In the genomic region with DNA sequence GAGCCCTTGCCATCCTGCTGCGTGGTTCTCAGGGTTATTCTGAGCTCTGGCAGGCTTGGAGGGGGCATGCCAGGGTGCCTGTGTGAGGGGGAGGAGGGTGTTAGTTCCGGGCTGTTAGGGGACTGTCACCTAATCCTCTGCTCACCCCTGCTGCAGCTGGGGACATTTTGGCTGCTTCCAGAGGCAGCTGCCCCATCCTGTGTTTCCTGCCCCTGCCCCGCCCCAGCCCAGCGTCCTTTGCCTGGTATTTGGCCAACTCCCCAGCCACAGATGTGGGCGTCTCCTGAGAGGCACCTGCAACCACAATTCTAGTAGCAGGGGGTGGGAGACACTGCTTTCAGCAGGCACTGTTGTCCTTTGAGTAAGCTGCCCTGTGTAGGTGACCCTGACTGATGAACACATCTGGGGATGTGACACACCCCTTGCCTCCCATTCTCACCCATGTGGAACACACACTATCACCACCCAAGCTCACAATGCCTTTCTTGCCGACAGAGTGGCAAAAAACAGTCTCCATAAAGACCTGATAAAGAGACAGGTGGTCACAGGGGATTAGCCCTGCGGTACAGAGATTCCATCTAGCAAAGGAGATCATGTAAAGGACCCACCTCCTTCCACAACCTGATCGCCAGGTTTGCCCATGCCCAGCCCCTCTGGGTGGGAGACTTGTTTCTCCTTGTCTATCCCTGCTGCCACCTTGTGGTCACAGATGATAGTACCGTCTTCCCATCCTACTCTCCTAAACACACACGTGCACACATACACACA, we compare ENCODE assay signal across 8 cellular contexts. TPM values are rescaled to one million over a fixed set of nuclear protein-coding genes. Genes with fewer than 3 reads are reported as not detected.
DNase-seq lines count a peak whose midpoint lies in the region; ATAC-seq, FAIRE-seq and TF ChIP-seq lines count a peak whose summit lies in the region.

A gene (minus strand): TSS at position 48 of the 768 bp plus-strand sequence. CDS start 35 bp downstream, at position 13.

- no peak for FAIRE-seq in bronchial epithelial cell (lab: Jason Lieb, UNC)

- peak; percentile 82 for TF ChIP-seq CTCF in bronchial epithelial cell (IDR thresholded peaks at IDR 0.05; ENCODE audit: insufficient read depth, low read length, severe bottlenecking)

- H3K27me3 ChIP-seq in bronchial epithelial cell (ENCODE audit: control insufficient read depth, insufficient read depth, low read length) = no peaks in the 10 kb centered on the region

- peak; percentile 52 for ATAC-seq in GM18511 (IDR thresholded peaks at IDR 0.05; ENCODE audit: unreplicated experiment)
- no peak for ATAC-seq in HG03095 (IDR thresholded peaks at IDR 0.05; ENCODE audit: unreplicated experiment)

- DNase-seq in A172 (ENCODE audit: low spot score) = peak; percentile 65
- peak; percentile 84 for DNase-seq in NCI-H2171 treated with DMSO at 0.1 percent for 48 hours (lab: John Stamatoyannopoulos, UW)
- peak; percentile 46 to 53 (median 50) for DNase-seq in activated CD4-positive, CD25-positive, alpha-beta regulatory T cell (lab: John Stamatoyannopoulos, UW)
- peak; percentile 85 for DNase-seq in bronchial epithelial cell (ENCODE audit: low read depth)
- peak; percentile 77 for DNase-seq in kidney glomerular epithelial cell (lab: John Stamatoyannopoulos, UW)
- peak; percentile 45 to 68 for DNase-seq in stimulated activated CD4-positive, alpha-beta T cell treated with anti-CD3 and anti-CD28 coated beads, Interleukin-1b, Interleukin-23, amount 100 ng/mL, for 4 hours (ENCODE audit: low read depth in 2 of 2)

- H3K4me3 ChIP-seq in bronchial epithelial cell (ENCODE audit: low read depth, low read length) = no peak within 1 kb of the TSS

- no peaks in the 10 kb centered on the region for H3K36me3 ChIP-seq in bronchial epithelial cell (ENCODE audit: control insufficient read depth, insufficient read depth, low read length)

RNA-seq across cellular contexts. Expression of the gene that starts here (rescaled TPM):
- not detected in 2 replicates for total RNA-seq in A172 (2014; rRNA removed; shearing (Covaris generic))
- 0.13 and 0.79 TPM in 2 replicates for total RNA-seq in bronchial epithelial cell

Comparison
In these comparisons a context has a peak if more than half of its experiments do, and no peak if none do; other contexts are left out.
1. Peak in DNase-seq in A172; RNA of the gene not detected or under 1 TPM.
2. Peak in DNase-seq in bronchial epithelial cell; RNA of the gene not detected or under 1 TPM.